Comparison of ENCODE assay signal across 8 cellular contexts in genomic region chr2:13006829-13007715, GRCh38.
DNase-seq lines count a peak whose midpoint lies in the region; ATAC-seq and TF ChIP-seq lines count a peak whose summit lies in the region.

No MANE protein-coding gene starts in this region.

- DNase-seq in 8988T = peak; percentile 8
- peak; percentile 87 for DNase-seq in NCI-H2227 (lab: John Stamatoyannopoulos, UW; ENCODE audit: unreplicated experiment)
- peak; percentile 11 to 43 (median 34) for DNase-seq in activated CD4-positive, CD25-positive, alpha-beta regulatory T cell (lab: John Stamatoyannopoulos, UW)
- peak; percentile 38 to 41 for DNase-seq in central memory CD8-positive, alpha-beta T cell (ENCODE audit: low spot score in 2 of 2)
- DNase-seq in left lobe of liver (ENCODE audit: low spot score) = peak; percentile 47
- DNase-seq in stimulated activated CD4-positive, alpha-beta T cell treated with anti-CD3 and anti-CD28 coated beads, Interleukin-4, amount 100 ng/mL, for 1 hour = peak; percentile 55

- no peak overlapping the region for H3K27ac Mint-ChIP-seq in central memory CD8-positive, alpha-beta T cell (ENCODE audit: low read depth)

- no peaks in the 10 kb centered on the region for H3K9me3 Mint-ChIP-seq in central memory CD8-positive, alpha-beta T cell

- no peaks in the 10 kb centered on the region for H3K36me3 Mint-ChIP-seq in central memory CD8-positive, alpha-beta T cell (ENCODE audit: insufficient read depth)

- TF ChIP-seq POLR2A in GM18505 (IDR thresholded peaks at IDR 0.05; ENCODE audit: borderline replicate concordance, extremely low read depth, insufficient read depth, insufficient read length) = no peak

- H3K4me1 Mint-ChIP-seq in central memory CD8-positive, alpha-beta T cell = no peaks in the 10 kb centered on the region

- no peak overlapping the region for H3K4me3 Mint-ChIP-seq in central memory CD8-positive, alpha-beta T cell

- peak; percentile 73 for ATAC-seq in GM18505 (IDR thresholded peaks at IDR 0.05; ENCODE audit: unreplicated experiment)
- peak; percentile 77 for ATAC-seq in HG03045 (IDR thresholded peaks at IDR 0.05; ENCODE audit: unreplicated experiment)
- ATAC-seq in central memory CD8-positive, alpha-beta T cell (replicated peaks; ENCODE audit: extremely low read depth, poor library complexity, severe bottlenecking) = peak; percentile 46
- ATAC-seq in left lobe of liver = peak; percentile 93

- peaks cover 4% of the 10 kb centered on the region for H3K27me3 Mint-ChIP-seq in central memory CD8-positive, alpha-beta T cell

Comparison
In these comparisons a context has a peak if more than half of its experiments do, and no peak if none do; other contexts are left out.
1. Peak in every context shown above with its lines: DNase-seq and ATAC-seq.
2. DNase-seq: peak in every context shown above with its lines; median percentile 87 in NCI-H2227; 55 in stimulated activated CD4-positive, alpha-beta T cell treated with anti-CD3 and anti-CD28 coated beads, Interleukin-4, amount 100 ng/mL, for 1 hour; 47 in left lobe of liver; 40 in central memory CD8-positive, alpha-beta T cell; 34 in activated CD4-positive, CD25-positive, alpha-beta regulatory T cell; 8 in 8988T.